22 cellular contexts compared by ENCODE assay signal in the genomic region with DNA sequence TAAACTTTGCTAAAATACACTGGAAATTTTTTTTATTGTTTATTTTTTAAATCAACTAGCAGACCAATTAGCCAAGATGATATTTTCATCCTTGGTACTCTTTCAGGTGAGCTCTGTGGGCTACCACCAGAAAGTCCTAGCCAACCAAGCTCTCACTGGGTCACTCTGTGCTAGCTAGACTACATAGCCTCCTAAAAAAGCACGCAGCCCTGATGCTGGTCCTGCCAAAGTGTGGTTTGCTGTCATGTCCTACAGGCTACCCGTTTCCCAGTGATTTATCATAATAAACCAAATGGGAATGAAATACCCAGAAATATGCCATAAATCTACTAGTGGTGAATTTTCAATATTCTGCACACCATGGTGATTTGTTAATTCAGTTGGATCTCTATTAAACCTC.
"Had no signal": no experiment of that assay in that cellular context is flagged by ENCODE, and none has a peak within 500 bp of the region (broad histone marks: within the 10 kb centered on the region; RNA-seq: fewer than 3 reads in every experiment).

No MANE protein-coding gene starts in this region.

- H3K4me3 ChIP-seq: K562, SK-N-MC had no signal

- H3K27me3 Mint-ChIP-seq: activated B cell treated with CpG ODN at 0.5 μM for 24 hours; activated naive CD8-positive, alpha-beta T cell; activated T-helper 17 cell treated with anti-CD3 and anti-CD28 coated beads, Interleukin-2, amount 50 U/mL, for 72 hours had no signal

- ATAC-seq: activated T-helper 17 cell treated with anti-CD3 and anti-CD28 coated beads, Interleukin-2, amount 50 U/mL, for 72 hours; K562; T-cell had no signal

- H3K27ac Mint-ChIP-seq: activated B cell treated with CpG ODN at 0.5 μM for 24 hours; activated CD4-positive, alpha-beta memory T cell treated with anti-CD3 and anti-CD28 coated beads, Interleukin-2, amount 10 ng/mL, durations not matched to agents 7 days and 5 days; activated CD4-positive, alpha-beta T cell treated with anti-CD3 and anti-CD28 coated beads, Interleukin-2, amount 10 ng/mL, durations not matched to agents 24 days and 14 days; activated naive CD4-positive, alpha-beta T cell treated with anti-CD3 and anti-CD28 coated beads for 36 hours; activated naive CD8-positive, alpha-beta T cell; activated T-helper 17 cell treated with anti-CD3 and anti-CD28 coated beads, Interleukin-2, amount 50 U/mL, for 72 hours; T-cell had no signal

- H3K4me3 Mint-ChIP-seq: activated B cell treated with CpG ODN at 0.5 μM for 24 hours; activated CD4-positive, alpha-beta memory T cell treated with anti-CD3 and anti-CD28 coated beads, Interleukin-2, amount 10 ng/mL, durations not matched to agents 7 days and 5 days; activated CD4-positive, alpha-beta T cell treated with anti-CD3 and anti-CD28 coated beads, Interleukin-2, amount 10 ng/mL, durations not matched to agents 24 days and 14 days; activated naive CD4-positive, alpha-beta T cell treated with anti-CD3 and anti-CD28 coated beads for 36 hours; activated naive CD8-positive, alpha-beta T cell; activated T-helper 17 cell treated with anti-CD3 and anti-CD28 coated beads, Interleukin-2, amount 50 U/mL, for 72 hours; T-cell had no signal

- H3K9me3 Mint-ChIP-seq: activated naive CD4-positive, alpha-beta T cell treated with anti-CD3 and anti-CD28 coated beads for 36 hours had no signal

- H3K36me3 Mint-ChIP-seq: activated naive CD8-positive, alpha-beta T cell; T-cell had no signal

- H3K27ac ChIP-seq: SK-N-MC had no signal

- H3K4me1 Mint-ChIP-seq: activated B cell treated with CpG ODN at 0.5 μM for 24 hours; activated CD4-positive, alpha-beta memory T cell treated with anti-CD3 and anti-CD28 coated beads, Interleukin-2, amount 10 ng/mL, durations not matched to agents 7 days and 5 days; activated T-helper 17 cell treated with anti-CD3 and anti-CD28 coated beads, Interleukin-2, amount 50 U/mL, for 72 hours had no signal

- DNase-seq: activated B cell treated with CpG ODN at 0.5 μM for 24 hours; activated CD4-positive, alpha-beta memory T cell treated with anti-CD3 and anti-CD28 coated beads, Interleukin-2, amount 10 ng/mL, durations not matched to agents 7 days and 5 days; activated CD4-positive, alpha-beta T cell treated with anti-CD3 and anti-CD28 coated beads for 1 hour; activated CD4-positive, alpha-beta T cell treated with anti-CD3 and anti-CD28 coated beads, Interleukin-2, amount 10 ng/mL, durations not matched to agents 24 days and 14 days; activated gamma-delta T cell; activated naive CD4-positive, alpha-beta T cell treated with anti-CD3 and anti-CD28 coated beads for 36 hours; activated T-cell treated with anti-CD3 and anti-CD28 coated beads for 4 hours; activated T-cell treated with anti-CD3 and anti-CD28 coated beads, Interleukin-2, amount 50 U/mL, for 48 hours; Kasumi-1; NCI-H1105 treated with DMSO at 0.1 percent for 48 hours; NCI-H1436 treated with DMSO at 0.1 percent for 48 hours; NCI-H187; NCI-H2081; NCI-H446; NCI-H524; T-cell; T-helper 2 cell; T1000 had no signal
